8 cellular contexts compared by ENCODE assay signal in genomic region chr19:14283813-14284520, GRCh38.
DNase-seq lines count a peak whose midpoint lies in the region; ATAC-seq and TF ChIP-seq lines count a peak whose summit lies in the region.
"Not testable (repeated sequence)": the region's sequence is repeated elsewhere in the genome, so short reads cannot be mapped to it uniquely, and the experiment has no call there.

No MANE protein-coding gene starts in this region.

- H3K27me3 ChIP-seq in AG04450 (ENCODE audit: control insufficient read depth, insufficient read depth, low read length) (peaks cover 10% of the 10 kb centered on the region), GM23248 (replicated peaks; ENCODE audit: insufficient read depth) (peaks cover 19% of the 10 kb centered on the region)
- not testable (repeated sequence) for H3K27me3 ChIP-seq in neural progenitor cell

- not testable (repeated sequence) for H3K79me2 ChIP-seq in GM23248 (ENCODE audit: insufficient read depth); neural progenitor cell (ENCODE audit: low read depth)

- WGBS in GM23248 (ENCODE audit: low coverage in 1 of 2, low lambda C conversion rate in 2 of 2, missing lambda C conversion rate in 2 of 2), 2 experiments, result 33 to 36% methylated on average over 11 of the region's 11 CpGs

- H3K9ac ChIP-seq in GM23248; SK-N-MC (ENCODE audit: insufficient read length); neural progenitor cell: not testable (repeated sequence)

- H4K20me1 ChIP-seq in GM23248 (ENCODE audit: insufficient read depth); neural progenitor cell (ENCODE audit: low read depth): not testable (repeated sequence)

- not testable (repeated sequence) for H3K36me3 Mint-ChIP-seq in neural progenitor cell

- DNase-seq in AG04450 (ENCODE audit: low read depth, low spot score) (peak; percentile 71), GM23248 (peak; percentile 77), amniotic stem cell (lab: John Stamatoyannopoulos, UW) (peak; percentile 31), glomerular endothelial cell (ENCODE audit: extremely low read depth, low read depth, low spot score) (peak; percentile 58), neural progenitor cell (ENCODE audit: low spot score) (peak; percentile 27)
- DNase-seq in SK-N-MC (ENCODE audit: low read depth, low spot score), result not testable (repeated sequence)

- TF ChIP-seq CTCF in AG04450 (IDR thresholded peaks at IDR 0.05; ENCODE audit: low read depth, low read length); neural progenitor cell (IDR thresholded peaks at IDR 0.05): not testable (repeated sequence)

- ATAC-seq in GM18520 (IDR thresholded peaks at IDR 0.05; ENCODE audit: unreplicated experiment) (peak; percentile 78), HG03571 (IDR thresholded peaks at IDR 0.05; ENCODE audit: unreplicated experiment) (peak; percentile 81)

- H3K9me3 ChIP-seq in AG04450 (ENCODE audit: control insufficient read depth, insufficient read depth, low read length); GM23248 (ENCODE audit: low read depth); SK-N-MC (ENCODE audit: low read depth, low read length); neural progenitor cell (ENCODE audit: low read depth): not testable (repeated sequence)

- in situ Hi-C loops in GM23248 (cut with MboI), result not testable (repeated sequence)

- peaks cover 12% of the 10 kb centered on the region for H3F3A ChIP-seq in GM23248 (ENCODE audit: insufficient read depth)
- not testable (repeated sequence) for H3F3A ChIP-seq in neural progenitor cell (ENCODE audit: low read depth)

- not testable (repeated sequence) for H3K9me2 ChIP-seq in GM23248 (ENCODE audit: insufficient read depth)

- H2AFZ ChIP-seq in GM23248, result peak overlapping the region; percentile 67; the same call in 1 of the 2 replicates
- H2AFZ ChIP-seq in neural progenitor cell (replicated peaks), result not testable (repeated sequence)

- H3K27ac ChIP-seq in AG04450 (ENCODE audit: low read depth, low read length); neural progenitor cell: not testable (repeated sequence)
- H3K27ac ChIP-seq in GM23248, result peak overlapping the region; percentile 13; the same call in 1 of the 2 replicates
- H3K27ac ChIP-seq in SK-N-MC, result peak overlapping the region; percentile 35; the same call in 1 of the 2 replicates

- H3K27me3 Mint-ChIP-seq in neural progenitor cell (ENCODE audit: insufficient read depth, low read depth), result not testable (repeated sequence)

- not testable (repeated sequence) for H3K4me1 ChIP-seq in GM23248 (ENCODE audit: insufficient read depth); neural progenitor cell

- H3K36me3 ChIP-seq in GM23248 (ENCODE audit: low read depth); SK-N-MC (ENCODE audit: insufficient read depth, low read length); neural progenitor cell: not testable (repeated sequence)

- POLR2A ChIA-PET in AG04450 (lab: Yijun Ruan, JAX), result not testable (repeated sequence)

- not testable (repeated sequence) for H3K4me3 Mint-ChIP-seq in neural progenitor cell

- H3K4me3 ChIP-seq in AG04450 (ENCODE audit: low read depth, low read length); SK-N-MC; neural progenitor cell: not testable (repeated sequence)
- H3K4me3 ChIP-seq in GM23248, result peak overlapping the region; percentile 44

- H3K4me2 ChIP-seq in GM23248 (ENCODE audit: unreplicated experiment), result peak overlapping the region; percentile 72
- not testable (repeated sequence) for H3K4me2 ChIP-seq in neural progenitor cell

- not testable (repeated sequence) for H3K9me3 Mint-ChIP-seq in neural progenitor cell

- H3K27ac Mint-ChIP-seq in neural progenitor cell, result peak overlapping the region; percentile 91

- CTCF ChIA-PET in AG04450 (lab: Charles Lee), result not testable (repeated sequence)

- peaks cover 22% of the 10 kb centered on the region for H3K4me1 Mint-ChIP-seq in neural progenitor cell
